30 cellular contexts compared by ENCODE assay signal in genomic region chr16:25223964-25224363, GRCh38. TPM values are rescaled to one million over a fixed set of nuclear protein-coding genes. Genes with fewer than 3 reads are reported as not detected.
"Had no signal": no experiment of that assay in that cellular context is flagged by ENCODE, and none has a peak within 500 bp of the region (broad histone marks: within the 10 kb centered on the region; RNA-seq: fewer than 3 reads in every experiment).

No MANE protein-coding gene starts in this region.

- H3K36me3 ChIP-seq: colonic mucosa, esophagus squamous epithelium, gastrocnemius medialis, heart right ventricle, left lung, lower lobe of right lung had no signal

- H3K9me3 ChIP-seq: colonic mucosa, esophagus squamous epithelium, gastrocnemius medialis, heart right ventricle, left lung, lower lobe of right lung, mucosa of descending colon had no signal

- H3K27me3 ChIP-seq: colonic mucosa, esophagus squamous epithelium, gastrocnemius medialis, left lung had no signal

- H3K4me1 ChIP-seq: colonic mucosa, gastrocnemius medialis, left lung, lower lobe of right lung had no signal

- DNase-seq: colonic mucosa; cortex of kidney; effector CD8-positive, alpha-beta T cell; effector memory CD8-positive, alpha-beta T cell; endodermal cell; erythroblast; esophagus squamous epithelium; foreskin fibroblast; gastrocnemius medialis; glutamatergic neuron; head of caudate nucleus; heart right ventricle; hippocampal formation; left cardiac atrium; left lung; left ventricle myocardium superior; lower lobe of right lung; mesenchymal stem cell; mucosa of descending colon had no signal

- H3K27ac ChIP-seq: colonic mucosa, epithelial cell of prostate, esophagus squamous epithelium, gastrocnemius medialis, heart right ventricle, left lung, lower lobe of right lung had no signal

- H3K4me3 ChIP-seq: colonic mucosa, esophagus squamous epithelium, gastrocnemius medialis, heart right ventricle, left lung, lower lobe of right lung, mucosa of descending colon had no signal

RNA-seq across cellular contexts. Expression of gene AQP8, which starts 7.2 kb away (rescaled TPM):
- total RNA-seq: dermis microvascular lymphatic vessel endothelial cell, esophagus mucosa, esophagus squamous epithelium, glomerular endothelial cell, heart right ventricle, kidney epithelial cell, left cardiac atrium, left lung, left ventricle myocardium superior, lower leg skin, lung microvascular endothelial cell, mesenteric fat pad, mesothelial cell of epicardium, myocyte had no signal
- polyA plus RNA-seq: heart right ventricle, keratinocyte had no signal
